26 cellular contexts compared by ENCODE assay signal in genomic region chr2:229562472-229563127, GRCh38.
A peak's percentile ranks its signal among the peaks of the same experiment; 100 is the strongest.
DNase-seq lines count a peak whose midpoint lies in the region; ATAC-seq, FAIRE-seq and TF ChIP-seq lines count a peak whose summit lies in the region.
"Had no signal": no experiment of that assay in that cellular context is flagged by ENCODE, and none has a peak within 500 bp of the region (broad histone marks: within the 10 kb centered on the region; RNA-seq: fewer than 3 reads in every experiment).

No MANE protein-coding gene starts in this region.

- RAD21 ChIA-PET in HCT116 (lab: Charles Lee; ENCODE audit: low non-redundant PET in 1 of 2, low total read pairs in 2 of 2, uncharacterized antibody in 2 of 2, unreplicated experiment in 2 of 2): no interaction called here

- H3K9me2 ChIP-seq in HCT116 (ENCODE audit: insufficient read depth): no peaks in the 10 kb centered on the region
- H3K9me2 ChIP-seq: SK-N-SH had no signal

- H2AFZ ChIP-seq in HCT116 (ENCODE audit: low read depth, low read length, poor library complexity, severe bottlenecking): no peak overlapping the region
- no peak overlapping the region for H2AFZ ChIP-seq in keratinocyte (ENCODE audit: control insufficient read depth, low read length)

- ATAC-seq in HCT116 (peak; percentile 49; the same call in 1 of the 2 replicates), HG02884 (IDR thresholded peaks at IDR 0.05; ENCODE audit: unreplicated experiment) (no peak)

- H3K9me3 ChIP-seq in A673 (ENCODE audit: low read depth, low read length, poor library complexity, severe bottlenecking) (no peaks in the 10 kb centered on the region), HCT116 (ENCODE audit: control insufficient read depth in 1 of 2, insufficient read depth in 1 of 2, low read depth in 1 of 2, low read length in 2 of 2) (no peaks in the 10 kb centered on the region), keratinocyte (ENCODE audit: control insufficient read depth, low read depth, low read length) (no peaks in the 10 kb centered on the region)
- H3K9me3 ChIP-seq: MG63, Peyer's patch, SK-N-SH had no signal

- dilution Hi-C loops in keratinocyte (cut with MboI; ENCODE audit: extremely low pct_ligation_motif_present, low sequenced_read_pairs): no loop called here

- FAIRE-seq in keratinocyte (lab: Jason Lieb, UNC): no peak
- FAIRE-seq: GM12891 had no signal

- CTCF ChIA-PET in A673 (lab: Charles Lee): no interaction called here
- CTCF ChIA-PET in HCT116 (lab: Charles Lee): no interaction called here

- no TSS peak for BruUV-seq in A673 (replicated peaks; lab: Mats Ljungman, UMichigan)
- no TSS peak for BruUV-seq in HCT116 (replicated peaks; lab: Mats Ljungman, UMichigan)

- no peaks in the 10 kb centered on the region for H3K4me1 ChIP-seq in A673 (ENCODE audit: insufficient read depth, low read length, poor library complexity, severe bottlenecking)
- no peaks in the 10 kb centered on the region for H3K4me1 ChIP-seq in HCT116 (ENCODE audit: control insufficient read depth in 1 of 2, insufficient read depth in 2 of 2, low read length in 2 of 2)
- H3K4me1 ChIP-seq in keratinocyte (ENCODE audit: control insufficient read depth, extremely low read depth, insufficient read depth, low read length): no peaks in the 10 kb centered on the region
- H3K4me1 ChIP-seq: BLaER1 treated with 17β-estradiol and CSF1 and Interleukin-3, amounts not matched to agents 10 nM and 100 nM; Peyer's patch had no signal

- TF ChIP-seq CTCF in A673 (conservative IDR thresholded peaks at IDR 0.05; ENCODE audit: low read depth, low read length) (0 out of 2 replicates have a peak, but pooled peaks have one; percentile 25), HCT116 (IDR thresholded peaks at IDR 0.05 in 2 of 3, conservative IDR thresholded peaks at IDR 0.05 in 1 of 3; ENCODE audit: borderline replicate concordance in 1 of 3, insufficient read depth in 1 of 3, low read depth in 2 of 3, low read length in 2 of 3) (0 out of 6 replicates have a peak, but pooled peaks of 1 of the 3 experiments have one; percentile 10), cardiac fibroblast (IDR thresholded peaks at IDR 0.05; ENCODE audit: low read depth, low read length) (peak; percentile 7), keratinocyte (optimal IDR thresholded peaks at IDR 0.05 in 1 of 3, IDR thresholded peaks at IDR 0.05 in 1 of 3, conservative IDR thresholded peaks at IDR 0.05 in 1 of 3; ENCODE audit: extremely low read depth in 1 of 3, insufficient read depth in 2 of 3, low read length in 3 of 3) (peak in 2 of 3 experiments; percentile 15 to 19)

- intact Hi-C loops in A673 (cut with micrococcal nuclease; ENCODE audit: unreplicated experiment): no loop called here
- intact Hi-C loops in HCT116 (cut with micrococcal nuclease): no loop called here

- H3K4me3 ChIP-seq in A673 (ENCODE audit: low read depth, low read length, poor library complexity, severe bottlenecking) (no peak overlapping the region), HCT116 (replicated peaks in 1 of 2; ENCODE audit: low read depth in 1 of 2, low read length in 2 of 2) (no peak overlapping the region), cardiac fibroblast (replicated peaks in 1 of 2; ENCODE audit: low read depth in 2 of 2, low read length in 2 of 2) (no peak overlapping the region), keratinocyte (ENCODE audit: control insufficient read depth in 2 of 3, extremely low read depth in 1 of 3, insufficient read depth in 2 of 3, low read depth in 1 of 3, low read length in 3 of 3) (no peak overlapping the region)
- H3K4me3 ChIP-seq: BLaER1 treated with 17β-estradiol and CSF1 and Interleukin-3, amounts not matched to agents 10 nM and 100 nM; MG63; Peyer's patch had no signal

- POLR2A ChIA-PET in A673 (lab: Charles Lee; ENCODE audit: low non-redundant PET): no interaction called here
- POLR2A ChIA-PET in HCT116 (lab: Charles Lee): no interaction called here

- 0 out of 2 replicates have a peak, but pooled peaks have one; percentile 15 for TF ChIP-seq RAD21 in HCT116 (IDR thresholded peaks at IDR 0.05; ENCODE audit: low read depth)

- no peak overlapping the region for H3K4me2 ChIP-seq in HCT116 (ENCODE audit: low read length)
- H3K4me2 ChIP-seq in keratinocyte (ENCODE audit: control insufficient read depth, extremely low read depth, insufficient read depth, low read depth, low read length): no peak overlapping the region
- H3K4me2 ChIP-seq: BLaER1 treated with 17β-estradiol and CSF1 and Interleukin-3, amounts not matched to agents 10 nM and 100 nM; SK-N-SH had no signal

- no peaks in the 10 kb centered on the region for H4K20me1 ChIP-seq in HCT116 (ENCODE audit: insufficient read depth)
- no peaks in the 10 kb centered on the region for H4K20me1 ChIP-seq in keratinocyte (ENCODE audit: control insufficient read depth, extremely low read depth, insufficient read depth, low read length)
- H4K20me1 ChIP-seq: BLaER1 treated with 17β-estradiol and CSF1 and Interleukin-3, amounts not matched to agents 10 nM and 100 nM had no signal

- no peaks in the 10 kb centered on the region for H3K36me3 ChIP-seq in A673 (ENCODE audit: insufficient read depth, low read length, poor library complexity, severe bottlenecking)
- H3K36me3 ChIP-seq in HCT116 (ENCODE audit: control insufficient read depth in 1 of 2, insufficient read depth in 2 of 2, low read length in 2 of 2): no peaks in the 10 kb centered on the region
- no peaks in the 10 kb centered on the region for H3K36me3 ChIP-seq in keratinocyte (ENCODE audit: control insufficient read depth in 2 of 2, extremely low read depth in 1 of 2, insufficient read depth in 2 of 2, low read length in 2 of 2)
- H3K36me3 ChIP-seq: BLaER1 treated with 17β-estradiol and CSF1 and Interleukin-3, amounts not matched to agents 10 nM and 100 nM; Peyer's patch had no signal

- H3K9ac ChIP-seq in HCT116 (ENCODE audit: low read length) (no peak overlapping the region), keratinocyte (ENCODE audit: control insufficient read depth, extremely low read depth, insufficient read depth, low read length) (no peak overlapping the region)
- H3K9ac ChIP-seq: BLaER1 treated with 17β-estradiol and CSF1 and Interleukin-3, amounts not matched to agents 10 nM and 100 nM; SK-N-SH had no signal

- DNase-seq in A673 (ENCODE audit: low spot score) (peak; percentile 17), HCT116 (ENCODE audit: low read depth, low spot score) (no peak), cardiac fibroblast (ENCODE audit: low read depth in 2 of 2) (no peak), keratinocyte (ENCODE audit: low read depth, low spot score) (no peak), OCI-M2 (lab: John Stamatoyannopoulos, UW; ENCODE audit: unreplicated experiment) (no peak)
- no peak for DNase-seq in activated CD8-positive, alpha-beta memory T cell treated with anti-CD3 and anti-CD28 coated beads for 24 hours
- DNase-seq: AML-193; CD4-positive, alpha-beta T cell; COR-L47; DMS79; EL; GF-D8; IMR-90; KG1; MG63; NCI-H1694; NCI-H2029 treated with DMSO at 0.1 percent for 48 hours; NCI-H446 treated with DMSO at 0.1 percent for 48 hours; NCI-H526; Peyer's patch; SIG-M5; SK-N-SH; SW 1271 had no signal

- no peaks in the 10 kb centered on the region for H3K79me2 ChIP-seq in HCT116 (ENCODE audit: insufficient read depth, low read length)
- no peaks in the 10 kb centered on the region for H3K79me2 ChIP-seq in keratinocyte (ENCODE audit: control insufficient read depth, insufficient read depth, low read length)

- no peak overlapping the region for H3K27ac ChIP-seq in A673 (ENCODE audit: low read depth, low read length, poor library complexity, severe bottlenecking)
- H3K27ac ChIP-seq in HCT116 (ENCODE audit: low read depth, low read length): no peak overlapping the region
- H3K27ac ChIP-seq in keratinocyte (ENCODE audit: control insufficient read depth, insufficient read depth, low read length): no peak overlapping the region
- H3K27ac ChIP-seq: BLaER1 treated with 17β-estradiol and CSF1 and Interleukin-3, amounts not matched to agents 10 nM and 100 nM; Peyer's patch had no signal

- H3K9me1 ChIP-seq in keratinocyte (ENCODE audit: control insufficient read depth, extremely low read depth, insufficient read depth, low read length): no peaks in the 10 kb centered on the region

- H3K27me3 ChIP-seq in A673 (replicated peaks; ENCODE audit: insufficient read depth, low read depth, low read length, poor library complexity) (no peaks in the 10 kb centered on the region), HCT116 (ENCODE audit: insufficient read depth, low read length) (no peaks in the 10 kb centered on the region), keratinocyte (ENCODE audit: control insufficient read depth, extremely low read depth, insufficient read depth, low read length) (no peaks in the 10 kb centered on the region)
- H3K27me3 ChIP-seq: BLaER1 treated with 17β-estradiol and CSF1 and Interleukin-3, amounts not matched to agents 10 nM and 100 nM; MG63; Peyer's patch had no signal

- TF ChIP-seq POLR2A in HCT116 (IDR thresholded peaks at IDR 0.05; ENCODE audit: borderline replicate concordance, extremely low read depth, insufficient read depth, insufficient read length): no peak

TF ChIP-seq in HCT116, 20 proteins besides CTCF, POLR2A, EP300 and RAD21:
- no peak for TF ChIP-seq EGR1 (IDR thresholded peaks at IDR 0.05; ENCODE audit: low read depth)
- TF ChIP-seq CEBPB (IDR thresholded peaks at IDR 0.05; ENCODE audit: low read depth): no peak
- no peak for TF ChIP-seq SRF (IDR thresholded peaks at IDR 0.05; ENCODE audit: low read depth)
- TF ChIP-seq YY1 (IDR thresholded peaks at IDR 0.05; ENCODE audit: extremely low read depth, insufficient replicate concordance, low read depth, low read length): no peak
